Comparison of ENCODE assay signal across 8 cellular contexts in the genomic region with DNA sequence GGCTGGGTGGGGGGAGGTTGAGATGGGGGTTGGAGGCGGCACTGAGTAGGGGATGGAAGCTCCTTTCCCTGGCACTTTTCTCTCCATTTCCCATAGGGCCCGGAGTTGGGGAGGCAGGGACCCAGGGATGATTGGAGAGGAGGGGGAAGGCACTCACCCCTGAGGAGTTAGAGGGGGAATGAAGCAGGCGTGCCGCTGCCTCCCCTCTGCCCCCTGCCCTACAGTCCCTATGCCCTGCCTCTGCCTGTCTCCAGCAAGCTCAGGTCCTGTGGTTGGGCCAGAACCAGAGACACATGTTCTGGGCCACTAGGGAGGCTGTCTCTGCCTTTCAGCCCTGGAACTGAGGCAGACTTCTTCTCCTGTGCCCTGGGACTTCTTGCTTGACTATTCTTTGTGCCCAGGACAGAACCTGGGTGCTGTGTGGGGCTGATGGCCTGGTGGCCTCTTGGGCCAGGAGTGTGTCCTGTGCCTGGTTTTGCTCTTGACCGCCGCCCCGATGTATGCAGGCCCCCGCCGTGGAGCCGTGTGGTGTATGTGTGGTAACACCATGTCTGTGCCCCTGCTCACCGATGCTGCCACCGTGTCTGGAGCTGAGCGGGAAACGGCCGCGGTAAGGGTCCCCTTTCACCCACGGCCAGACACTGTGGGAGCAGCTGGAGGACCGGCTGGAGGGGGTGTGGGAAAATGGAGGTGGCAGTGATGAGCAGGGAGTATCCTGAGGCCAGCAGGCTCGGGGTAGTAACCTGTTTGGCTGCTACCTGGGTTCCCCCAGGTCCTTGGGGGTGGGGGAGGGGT. TPM values are rescaled to one million over a fixed set of nuclear protein-coding genes. Genes with fewer than 3 reads are reported as not detected.
DNase-seq lines count a peak whose midpoint lies in the region; ATAC-seq and TF ChIP-seq lines count a peak whose summit lies in the region.

No MANE protein-coding gene starts in this region.

- H3K4me3 ChIP-seq in ascending aorta (peak overlapping the region; percentile 61 to 80), kidney epithelial cell (ENCODE audit: low read depth, low read length) (peak overlapping the region; percentile 90), tibial artery (peak overlapping the region; percentile 78 to 82)

- H3K36me3 ChIP-seq in ascending aorta: peaks cover 25 to 28% of the 10 kb centered on the region in 2 donors
- H3K36me3 ChIP-seq in kidney epithelial cell (ENCODE audit: control insufficient read depth, insufficient read depth, low read length): peaks cover 6% of the 10 kb centered on the region
- peaks cover 2 to 61% (median 34%) of the 10 kb centered on the region in 3 donors for H3K36me3 ChIP-seq in tibial artery

- intact Hi-C loops in activated naive CD4-positive, alpha-beta T cell treated with anti-CD3 and anti-CD28 coated beads for 36 hours (cut with micrococcal nuclease): no loop called here
- intact Hi-C loops in ascending aorta (cut with DNase I) (no loop called here), tibial artery (cut with DNase I; ENCODE audit: low total_unique reads) (no loop called here)

- no peak for ATAC-seq in HG03520 (IDR thresholded peaks at IDR 0.05; ENCODE audit: unreplicated experiment)

- H3K9me3 Mint-ChIP-seq in activated naive CD4-positive, alpha-beta T cell treated with anti-CD3 and anti-CD28 coated beads for 36 hours: no peaks in the 10 kb centered on the region

- H3K4me1 ChIP-seq in ascending aorta (peaks cover 9 to 19% of the 10 kb centered on the region in 2 donors), tibial artery (peaks cover 0 to 32% (median 28%) of the 10 kb centered on the region in 4 donors)

- H3K4me3 Mint-ChIP-seq in activated naive CD4-positive, alpha-beta T cell treated with anti-CD3 and anti-CD28 coated beads for 36 hours: peak overlapping the region; percentile 88

- peaks cover 25% of the 10 kb centered on the region for H3K4me1 Mint-ChIP-seq in activated naive CD4-positive, alpha-beta T cell treated with anti-CD3 and anti-CD28 coated beads for 36 hours (ENCODE audit: low read depth)

- H3K27me3 Mint-ChIP-seq in activated naive CD4-positive, alpha-beta T cell treated with anti-CD3 and anti-CD28 coated beads for 36 hours (ENCODE audit: low read depth): no peaks in the 10 kb centered on the region

- H3K36me3 Mint-ChIP-seq in activated naive CD4-positive, alpha-beta T cell treated with anti-CD3 and anti-CD28 coated beads for 36 hours (ENCODE audit: low read depth): peaks cover 15% of the 10 kb centered on the region

- no peak for DNase-seq in activated naive CD4-positive, alpha-beta T cell treated with anti-CD3 and anti-CD28 coated beads for 36 hours
- DNase-seq in activated naive CD4-positive, alpha-beta T cell treated with Interleukin-2 at 50 U/mL for 16 hours: no peak
- DNase-seq in ascending aorta (ENCODE audit: low spot score in 2 of 2): no peak
- no peak for DNase-seq in kidney epithelial cell (ENCODE audit: low read depth)
- no peak for DNase-seq in tibial artery
- DNase-seq in Ammon's horn (ENCODE audit: low spot score): no peak
- no peak for DNase-seq in GM19238 (ENCODE audit: insufficient read length, low spot score)

- H3K9me3 ChIP-seq in ascending aorta (no peaks in the 10 kb centered on the region), tibial artery (no peaks in the 10 kb centered on the region)

- H3K27ac ChIP-seq in ascending aorta: peak overlapping the region; percentile 60 to 74
- H3K27ac ChIP-seq in tibial artery: peak overlapping the region; percentile 78 to 84

- H3K27ac Mint-ChIP-seq in activated naive CD4-positive, alpha-beta T cell treated with anti-CD3 and anti-CD28 coated beads for 36 hours: peak overlapping the region; percentile 89

- H3K27me3 ChIP-seq in ascending aorta (no peaks in the 10 kb centered on the region), kidney epithelial cell (ENCODE audit: control insufficient read depth, insufficient read depth, low read length) (no peaks in the 10 kb centered on the region), tibial artery (no peaks in the 10 kb centered on the region)

- CTCF ChIA-PET in activated naive CD4-positive, alpha-beta T cell treated with anti-CD3 and anti-CD28 coated beads for 36 hours (lab: Charles Lee): interaction anchor here (1.0 to 4.0 kb wide), 3 partner anchors 14 to 21 kb away, joined by 3 to 15 read pairs (median 10); no protein-coding TSS in a partner anchor

- no peak for TF ChIP-seq CTCF in ascending aorta (IDR thresholded peaks at IDR 0.05)
- no peak for TF ChIP-seq CTCF in kidney epithelial cell (IDR thresholded peaks at IDR 0.05; ENCODE audit: insufficient read depth, low read length, poor library complexity, severe bottlenecking)
- no peak for TF ChIP-seq CTCF in tibial artery (IDR thresholded peaks at IDR 0.05)

RNA-seq across cellular contexts. Expression of a gene that starts 1.4 kb away (rescaled TPM):
- 10 to 100 TPM; 48.1 to 49.7 TPM for total RNA-seq in activated naive CD4-positive, alpha-beta T cell treated with anti-CD3 and anti-CD28 coated beads for 36 hours
- total RNA-seq in ascending aorta: 127 TPM
- 163 and 235 TPM in 2 replicates for total RNA-seq in kidney epithelial cell

RNA-seq across cellular contexts. Expression of a gene that starts 8.2 kb away (rescaled TPM):
- total RNA-seq in activated naive CD4-positive, alpha-beta T cell treated with anti-CD3 and anti-CD28 coated beads for 36 hours: 10 to 100 TPM; 19.7 to 23.1 TPM
- total RNA-seq in ascending aorta (30.4 TPM), kidney epithelial cell (158 and 164 TPM in 2 replicates)

RNA-seq across cellular contexts. Expression of a gene that starts 14.1 kb away (rescaled TPM):
- 10 to 100 TPM; 73.8 to 75.1 TPM for total RNA-seq in activated naive CD4-positive, alpha-beta T cell treated with anti-CD3 and anti-CD28 coated beads for 36 hours
- 60.1 TPM for total RNA-seq in ascending aorta
- 33.6 and 37.6 TPM in 2 replicates for total RNA-seq in kidney epithelial cell

RNA-seq across cellular contexts. Expression of a gene that starts 32.9 kb away (rescaled TPM):
- 10 to 100 TPM; 31.5 to 34.5 TPM for total RNA-seq in activated naive CD4-positive, alpha-beta T cell treated with anti-CD3 and anti-CD28 coated beads for 36 hours
- total RNA-seq in ascending aorta: 7.3 TPM
- 52.4 and 65.6 TPM in 2 replicates for total RNA-seq in kidney epithelial cell

RNA-seq across cellular contexts. Expression of a gene that starts 49.1 kb away (rescaled TPM):
- 10 to 100 TPM; 21.8 to 22.6 TPM for total RNA-seq in activated naive CD4-positive, alpha-beta T cell treated with anti-CD3 and anti-CD28 coated beads for 36 hours
- total RNA-seq in ascending aorta: 22.6 TPM
- 51.8 and 56.7 TPM in 2 replicates for total RNA-seq in kidney epithelial cell
